In the genomic region with DNA sequence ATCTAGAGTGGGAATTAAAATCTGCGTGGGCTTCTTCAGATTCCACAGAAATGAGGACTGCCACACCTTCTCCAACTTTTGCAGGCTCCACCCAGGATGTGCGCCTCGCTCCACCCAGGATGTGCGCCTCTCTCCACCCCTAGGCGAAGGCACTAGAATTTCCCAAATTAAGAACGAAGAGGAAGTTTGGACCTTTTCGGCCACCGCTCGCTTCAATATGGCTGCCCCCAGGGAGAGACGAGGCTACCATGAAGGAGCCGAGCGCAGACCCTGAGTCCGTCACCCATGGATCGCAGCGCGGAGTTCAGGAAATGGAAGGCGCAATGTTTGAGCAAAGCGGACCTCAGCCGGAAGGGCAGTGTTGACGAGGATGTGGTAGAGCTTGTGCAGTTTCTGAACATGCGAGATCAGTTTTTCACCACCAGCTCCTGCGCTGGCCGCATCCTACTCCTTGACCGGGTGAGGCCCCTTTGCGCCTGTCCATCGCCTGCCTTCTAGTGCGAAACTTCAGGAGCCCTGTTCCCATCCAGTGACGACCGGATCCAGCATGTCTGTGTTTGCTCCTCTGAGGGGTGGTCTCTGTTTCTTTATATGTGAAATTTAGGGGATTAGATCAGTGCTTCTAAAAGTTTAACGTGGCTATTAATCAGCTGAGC, we compare ENCODE assay signal across 8 cellular contexts. TPM values are rescaled to one million over a fixed set of nuclear protein-coding genes. Genes with fewer than 3 reads are reported as not detected.
DNase-seq lines count a peak whose midpoint lies in the region; ATAC-seq and TF ChIP-seq lines count a peak whose summit lies in the region.

A gene with protein sequence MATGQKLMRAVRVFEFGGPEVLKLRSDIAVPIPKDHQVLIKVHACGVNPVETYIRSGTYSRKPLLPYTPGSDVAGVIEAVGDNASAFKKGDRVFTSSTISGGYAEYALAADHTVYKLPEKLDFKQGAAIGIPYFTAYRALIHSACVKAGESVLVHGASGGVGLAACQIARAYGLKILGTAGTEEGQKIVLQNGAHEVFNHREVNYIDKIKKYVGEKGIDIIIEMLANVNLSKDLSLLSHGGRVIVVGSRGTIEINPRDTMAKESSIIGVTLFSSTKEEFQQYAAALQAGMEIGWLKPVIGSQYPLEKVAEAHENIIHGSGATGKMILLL (minus strand): TSS at position 91 of the 656 bp plus-strand sequence. CDS start 8,229 bp downstream, outside the sequence.
A gene with protein sequence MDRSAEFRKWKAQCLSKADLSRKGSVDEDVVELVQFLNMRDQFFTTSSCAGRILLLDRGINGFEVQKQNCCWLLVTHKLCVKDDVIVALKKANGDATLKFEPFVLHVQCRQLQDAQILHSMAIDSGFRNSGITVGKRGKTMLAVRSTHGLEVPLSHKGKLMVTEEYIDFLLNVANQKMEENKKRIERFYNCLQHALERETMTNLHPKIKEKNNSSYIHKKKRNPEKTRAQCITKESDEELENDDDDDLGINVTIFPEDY (plus strand): TSS at position 193 of the 656 bp plus-strand sequence. CDS start 93 bp downstream, at position 286.

- peak within 1 kb of the TSS; percentile 91 to 95 for H3K27ac ChIP-seq in left lung

- H3K27me3 Mint-ChIP-seq in activated CD4-positive, alpha-beta T cell treated with anti-CD3 and anti-CD28 coated beads, Interleukin-2, amount 10 ng/mL, durations not matched to agents 24 days and 14 days: no peaks in the 10 kb centered on the region

- H3K4me3 Mint-ChIP-seq in activated CD4-positive, alpha-beta T cell treated with anti-CD3 and anti-CD28 coated beads, Interleukin-2, amount 10 ng/mL, durations not matched to agents 24 days and 14 days: peak within 1 kb of the TSS; percentile 96

- TF ChIP-seq CTCF in BE2C (IDR thresholded peaks at IDR 0.05; ENCODE audit: low read depth, low read length) (no peak), left lung (IDR thresholded peaks at IDR 0.05) (no peak)

- H3K36me3 ChIP-seq in BE2C (no peaks in the 10 kb centered on the region), left lung (peaks cover 0 to 13% of the 10 kb centered on the region in 2 donors)

- H3K9me3 ChIP-seq in BE2C (no peaks in the 10 kb centered on the region), left lung (no peaks in the 10 kb centered on the region)

- DNase-seq in BE2C (peak; percentile 69), GM19240 (ENCODE audit: insufficient read length, low spot score) (peak; percentile 16), NCI-H526 treated with DMSO at 0.1 percent for 48 hours (lab: John Stamatoyannopoulos, UW) (peak; percentile 83), dedifferentiated amniotic fluid mesenchymal stem cell (ENCODE audit: extremely low spot score) (peak; percentile 94), left lung (peak; percentile 90 to 94)
- DNase-seq in activated CD4-positive, alpha-beta T cell treated with anti-CD3 and anti-CD28 coated beads, Interleukin-2, amount 10 ng/mL, durations not matched to agents 24 days and 14 days: peak; percentile 96
- DNase-seq in stimulated activated CD4-positive, alpha-beta T cell treated with anti-CD3 and anti-CD28 coated beads, Interleukin-2, amount 100 ng/mL, for 48 hours: peak; percentile 73 to 78

- intact Hi-C loops in activated CD4-positive, alpha-beta T cell treated with anti-CD3 and anti-CD28 coated beads, Interleukin-2, amount 10 ng/mL, durations not matched to agents 24 days and 14 days (cut with micrococcal nuclease): loop anchor here (1.0 to 5.0 kb wide), 4 partner anchors 31 to 1054 kb away; a partner anchor contains a TSS
- intact Hi-C loops in left lung (cut with DNase I): no loop called here

- H3K9me3 Mint-ChIP-seq in activated CD4-positive, alpha-beta T cell treated with anti-CD3 and anti-CD28 coated beads, Interleukin-2, amount 10 ng/mL, durations not matched to agents 24 days and 14 days: peaks cover 10% of the 10 kb centered on the region

- peak within 1 kb of the TSS; percentile 99 for H3K27ac Mint-ChIP-seq in activated CD4-positive, alpha-beta T cell treated with anti-CD3 and anti-CD28 coated beads, Interleukin-2, amount 10 ng/mL, durations not matched to agents 24 days and 14 days

- peaks cover 22% of the 10 kb centered on the region for H3K36me3 Mint-ChIP-seq in activated CD4-positive, alpha-beta T cell treated with anti-CD3 and anti-CD28 coated beads, Interleukin-2, amount 10 ng/mL, durations not matched to agents 24 days and 14 days (ENCODE audit: low read depth)

- peaks cover 35% of the 10 kb centered on the region for H3K4me1 Mint-ChIP-seq in activated CD4-positive, alpha-beta T cell treated with anti-CD3 and anti-CD28 coated beads, Interleukin-2, amount 10 ng/mL, durations not matched to agents 24 days and 14 days

- no peaks in the 10 kb centered on the region for H3K4me1 ChIP-seq in BE2C
- H3K4me1 ChIP-seq in left lung: peaks cover 11 to 12% of the 10 kb centered on the region in 2 donors

- H3K4me3 ChIP-seq in BE2C (ENCODE audit: low read depth, low read length): peak within 1 kb of the TSS; percentile 85
- peak within 1 kb of the TSS; percentile 49 to 68 for H3K4me3 ChIP-seq in left lung

- peak; percentile 56 for ATAC-seq in HG03460 (IDR thresholded peaks at IDR 0.05; ENCODE audit: unreplicated experiment)
- peak; percentile 95 for ATAC-seq in left lung

- no peaks in the 10 kb centered on the region for H3K27me3 ChIP-seq in BE2C
- no peaks in the 10 kb centered on the region for H3K27me3 ChIP-seq in left lung

RNA-seq across cellular contexts. Expression of the first gene that starts in this region (rescaled TPM):
- polyA plus RNA-seq in BE2C (2012; ENCODE audit: insufficient read depth, insufficient read length, low read depth): 9.3 TPM
- total RNA-seq in activated CD4-positive, alpha-beta T cell treated with anti-CD3 and anti-CD28 coated beads, Interleukin-2, amount 10 ng/mL, durations not matched to agents 24 days and 14 days: 18.6 and 20.0 TPM in 2 replicates
- total RNA-seq in left lung: 10 to 100 TPM; 39.5 to 64.2 TPM

RNA-seq across cellular contexts. Expression of the second gene that starts in this region (rescaled TPM):
- polyA plus RNA-seq in BE2C (2012; ENCODE audit: insufficient read depth, insufficient read length, low read depth): 14.3 TPM
- 39.8 and 40.0 TPM in 2 replicates for total RNA-seq in activated CD4-positive, alpha-beta T cell treated with anti-CD3 and anti-CD28 coated beads, Interleukin-2, amount 10 ng/mL, durations not matched to agents 24 days and 14 days
- total RNA-seq in left lung: 10 to 100 TPM; 17.8 to 20.2 TPM

Comparison
In these comparisons a context has a peak if more than half of its experiments do, and no peak if none do; other contexts are left out.
1. Peak in every context shown above with its lines: DNase-seq, ATAC-seq, H3K4me3 ChIP-seq and H3K27ac ChIP-seq.
2. DNase-seq: peak in every context shown above with its lines; median percentile 96 in activated CD4-positive, alpha-beta T cell treated with anti-CD3 and anti-CD28 coated beads, Interleukin-2, amount 10 ng/mL, durations not matched to agents 24 days and 14 days; 94 in dedifferentiated amniotic fluid mesenchymal stem cell; 92 in left lung; 83 in NCI-H526 treated with DMSO at 0.1 percent for 48 hours; 76 in stimulated activated CD4-positive, alpha-beta T cell treated with anti-CD3 and anti-CD28 coated beads, Interleukin-2, amount 100 ng/mL, for 48 hours; 69 in BE2C; 16 in GM19240.